In genomic region chr14:39395555-39396254, GRCh38 we compare ENCODE assay signal across 15 cellular contexts. TPM values are rescaled to one million over a fixed set of nuclear protein-coding genes. Genes with fewer than 3 reads are reported as not detected.
DNase-seq lines count a peak whose midpoint lies in the region; ATAC-seq, FAIRE-seq and TF ChIP-seq lines count a peak whose summit lies in the region.
"Had no signal": no experiment of that assay in that cellular context is flagged by ENCODE, and none has a peak within 500 bp of the region (broad histone marks: within the 10 kb centered on the region; RNA-seq: fewer than 3 reads in every experiment).

No MANE protein-coding gene starts in this region.

- H3K27ac ChIP-seq in mammary epithelial cell (ENCODE audit: insufficient read depth, low read depth, low read length) (no peak overlapping the region), breast epithelium (no peak overlapping the region), PC-3 (ENCODE audit: low read length) (no peak overlapping the region), endodermal cell (ENCODE audit: low read depth, low read length) (no peak overlapping the region)

- H3K36me3 ChIP-seq in mammary epithelial cell (ENCODE audit: insufficient read depth, low read length) (peaks cover 5% of the 10 kb centered on the region), breast epithelium (peaks cover 10% of the 10 kb centered on the region), PC-3 (ENCODE audit: low read depth, low read length) (no peaks in the 10 kb centered on the region; the same call in 1 of the 2 replicates), endodermal cell (ENCODE audit: control insufficient read depth, insufficient read depth, low read length) (peaks cover 28% of the 10 kb centered on the region)

- no peak overlapping the region for H3K4me3 Mint-ChIP-seq in endodermal cell
- H3K4me3 Mint-ChIP-seq in stimulated activated naive CD8-positive, alpha-beta T cell treated with anti-CD3 and anti-CD28 coated beads, Interleukin-15, amount 100 ng/mL, for 72 hours, result no peak overlapping the region
- no peak overlapping the region for H3K4me3 Mint-ChIP-seq in nephron progenitor cell
- H3K4me3 Mint-ChIP-seq: brain had no signal

- no peak for FAIRE-seq in RCC 7860 (lab: Jason Lieb, UNC)

- H3K9me2 ChIP-seq in PC-3 (replicated peaks; ENCODE audit: low read length), result no peaks in the 10 kb centered on the region

- H3K27ac Mint-ChIP-seq in endodermal cell, result no peak overlapping the region
- H3K27ac Mint-ChIP-seq in stimulated activated naive CD8-positive, alpha-beta T cell treated with anti-CD3 and anti-CD28 coated beads, Interleukin-15, amount 100 ng/mL, for 72 hours, result peak overlapping the region; percentile 74 to 92
- H3K27ac Mint-ChIP-seq in nephron progenitor cell, result no peak overlapping the region
- H3K27ac Mint-ChIP-seq: brain had no signal

- dilution Hi-C loops in mammary epithelial cell (cut with HindIII; ENCODE audit: low sequenced_read_pairs), result no loop called here

- H3K4me1 Mint-ChIP-seq in endodermal cell (no peaks in the 10 kb centered on the region), nephron progenitor cell (no peaks in the 10 kb centered on the region)
- H3K4me1 Mint-ChIP-seq in stimulated activated naive CD8-positive, alpha-beta T cell treated with anti-CD3 and anti-CD28 coated beads, Interleukin-15, amount 100 ng/mL, for 72 hours, result peaks cover 15% of the 10 kb centered on the region

- ATAC-seq in PC-3 (peak; percentile 87), HG03045 (IDR thresholded peaks at IDR 0.05; ENCODE audit: unreplicated experiment) (no peak)
- peak; percentile 89 for ATAC-seq in stimulated activated naive CD8-positive, alpha-beta T cell treated with anti-CD3 and anti-CD28 coated beads, Interleukin-15, amount 100 ng/mL, for 72 hours
- ATAC-seq: Right ventricle myocardium inferior had no signal

- 100% methylated on average over 2 of the region's 4 CpGs for WGBS in mammary epithelial cell (ENCODE audit: low coverage, missing lambda C conversion rate)
- WGBS in endodermal cell (ENCODE audit: insufficient coverage in 1 of 2, insufficient read length in 1 of 2), 2 experiments, result 86% methylated on average over 1 of the region's 4 CpGs; no CpG with 5 or more reads in 1 of the 2 experiments

- no peaks in the 10 kb centered on the region for H3F3A ChIP-seq in PC-3 (ENCODE audit: low read length, unreplicated experiment)

- H3K4me3 ChIP-seq in mammary epithelial cell (replicated peaks in 1 of 3; ENCODE audit: insufficient read depth in 1 of 3, low read depth in 2 of 3, low read length in 3 of 3) (no peak overlapping the region), breast epithelium (no peak overlapping the region), PC-3 (ENCODE audit: low read length) (no peak overlapping the region), endodermal cell (ENCODE audit: low read length) (no peak overlapping the region)

- no peaks in the 10 kb centered on the region for H3K9me3 ChIP-seq in mammary epithelial cell (replicated peaks; ENCODE audit: insufficient read depth, low read length)
- H3K9me3 ChIP-seq in breast epithelium, result no peaks in the 10 kb centered on the region
- no peaks in the 10 kb centered on the region for H3K9me3 ChIP-seq in PC-3 (ENCODE audit: low read length)
- H3K9me3 ChIP-seq in endodermal cell (ENCODE audit: control insufficient read depth, low read length), result no peaks in the 10 kb centered on the region

- in situ Hi-C loops in mammary epithelial cell (cut with MboI; ENCODE audit: low sequenced_read_pairs in 2 of 2), result no loop called here

- peaks cover 4% of the 10 kb centered on the region for H3K4me1 ChIP-seq in mammary epithelial cell (ENCODE audit: insufficient read depth, low read length)
- no peaks in the 10 kb centered on the region for H3K4me1 ChIP-seq in breast epithelium
- H3K4me1 ChIP-seq in PC-3 (ENCODE audit: insufficient read depth, low read length), result peaks cover 8% of the 10 kb centered on the region; the same call in 1 of the 2 replicates
- H3K4me1 ChIP-seq in endodermal cell (ENCODE audit: control insufficient read depth, insufficient read depth, low read length), result no peaks in the 10 kb centered on the region

- H3K27me3 Mint-ChIP-seq in endodermal cell (ENCODE audit: insufficient read depth) (no peaks in the 10 kb centered on the region), nephron progenitor cell (ENCODE audit: low read depth, poor library complexity) (no peaks in the 10 kb centered on the region)
- no peaks in the 10 kb centered on the region for H3K27me3 Mint-ChIP-seq in stimulated activated naive CD8-positive, alpha-beta T cell treated with anti-CD3 and anti-CD28 coated beads, Interleukin-15, amount 100 ng/mL, for 72 hours
- H3K27me3 Mint-ChIP-seq: brain had no signal

- H3K36me3 Mint-ChIP-seq in endodermal cell (ENCODE audit: low read depth) (peaks cover 15% of the 10 kb centered on the region), nephron progenitor cell (ENCODE audit: low read depth) (peaks cover 21% of the 10 kb centered on the region)

- no peak overlapping the region for H2AFZ ChIP-seq in mammary epithelial cell (ENCODE audit: low read depth, low read length)
- H2AFZ ChIP-seq in PC-3 (ENCODE audit: low read length), result no peak overlapping the region

- H3K4me2 ChIP-seq in mammary epithelial cell (ENCODE audit: insufficient read depth, low read depth, low read length), result no peak overlapping the region
- no peak overlapping the region for H3K4me2 ChIP-seq in PC-3 (ENCODE audit: low read length)

- H3K27me3 ChIP-seq in mammary epithelial cell (ENCODE audit: insufficient read depth, low read length), result no peaks in the 10 kb centered on the region
- no peaks in the 10 kb centered on the region for H3K27me3 ChIP-seq in breast epithelium
- H3K27me3 ChIP-seq in PC-3 (ENCODE audit: low read length), result no peaks in the 10 kb centered on the region
- no peaks in the 10 kb centered on the region for H3K27me3 ChIP-seq in endodermal cell (ENCODE audit: control insufficient read depth, insufficient read depth, low read length, poor library complexity, severe bottlenecking)

- intact Hi-C loops in mammary epithelial cell (cut with micrococcal nuclease) (no loop called here), breast epithelium (cut with DNase I; ENCODE audit: low total_unique reads) (no loop called here), PC-3 (cut with micrococcal nuclease) (no loop called here)

- BruUV-seq in mammary epithelial cell (replicated peaks; lab: Mats Ljungman, UMichigan) (no TSS peak), PC-3 (replicated peaks; lab: Mats Ljungman, UMichigan) (no TSS peak)

- DNase-seq in mammary epithelial cell (peak; percentile 7), breast epithelium (ENCODE audit: low spot score in 2 of 2) (no peak), PC-3 (peak; percentile 29), endodermal cell (peak; percentile 45), RCC 7860 (ENCODE audit: low spot score) (no peak), nephron progenitor cell (no peak)
- peak in 1 of 2 donors; percentile 20 for DNase-seq in stimulated activated naive CD8-positive, alpha-beta T cell treated with anti-CD3 and anti-CD28 coated beads, Interleukin-15, amount 100 ng/mL, for 72 hours
- DNase-seq: AML-193, DMS79 treated with DMSO at 0.1 percent for 48 hours, hypothalamus, NCI-H1092 treated with DMSO at 0.1 percent for 48 hours, NCI-H510A treated with DMSO at 0.1 percent for 48 hours had no signal

- POLR2A ChIA-PET in PC-3 (lab: Charles Lee; ENCODE audit: unreplicated experiment), result no interaction called here

- H4K20me1 ChIP-seq in mammary epithelial cell (ENCODE audit: insufficient read depth, low read length) (no peaks in the 10 kb centered on the region), PC-3 (ENCODE audit: low read length) (no peaks in the 10 kb centered on the region)

- CTCF ChIA-PET in mammary epithelial cell (lab: Charles Lee; ENCODE audit: low non-redundant PET), result no interaction called here
- CTCF ChIA-PET in PC-3 (lab: Charles Lee), result interaction anchor here (0.6 kb wide), 2 partner anchors 164 to 336 kb away, joined by 5 to 6 read pairs; no protein-coding TSS in a partner anchor

- TF ChIP-seq POLR2A in breast epithelium (IDR thresholded peaks at IDR 0.05), result no peak

- no peak for TF ChIP-seq CTCF in mammary epithelial cell (conservative IDR thresholded peaks at IDR 0.05 in 1 of 2, IDR thresholded peaks at IDR 0.05 in 1 of 2; ENCODE audit: extremely low read depth in 1 of 2, insufficient read depth in 1 of 2, low read depth in 1 of 2, low read length in 2 of 2)
- TF ChIP-seq CTCF in breast epithelium (IDR thresholded peaks at IDR 0.05), result no peak
- TF ChIP-seq CTCF in PC-3 (conservative IDR thresholded peaks at IDR 0.05; ENCODE audit: low read depth, low read length), result no peak
- no peak for TF ChIP-seq CTCF in endodermal cell (conservative IDR thresholded peaks at IDR 0.05)
- no peak for TF ChIP-seq CTCF in nephron progenitor cell (IDR thresholded peaks at IDR 0.05)

- no peaks in the 10 kb centered on the region for H3K79me2 ChIP-seq in mammary epithelial cell (ENCODE audit: insufficient read depth, low read length)
- H3K79me2 ChIP-seq in PC-3 (ENCODE audit: low read length), result no peaks in the 10 kb centered on the region

- H3K9me3 Mint-ChIP-seq in endodermal cell (no peaks in the 10 kb centered on the region), nephron progenitor cell (no peaks in the 10 kb centered on the region)
- H3K9me3 Mint-ChIP-seq in stimulated activated naive CD8-positive, alpha-beta T cell treated with anti-CD3 and anti-CD28 coated beads, Interleukin-15, amount 100 ng/mL, for 72 hours, result no peaks in the 10 kb centered on the region
- H3K9me3 Mint-ChIP-seq: brain had no signal

- no peak overlapping the region for H3K9ac ChIP-seq in mammary epithelial cell (ENCODE audit: insufficient read depth, low read length)
- H3K9ac ChIP-seq in PC-3 (ENCODE audit: low read length), result no peak overlapping the region
- no peak overlapping the region for H3K9ac ChIP-seq in endodermal cell (ENCODE audit: extremely low read depth, low read length, poor library complexity, severe bottlenecking)

RNA-seq across cellular contexts. Expression of gene FBXO33, which starts 36.5 kb away (rescaled TPM):
- total RNA-seq in mammary epithelial cell (10 to 100 TPM in 1 of 2 donors, 1 to 10 TPM in 1; 6.0 to 13.2 TPM), breast epithelium (10 to 100 TPM; 14.1 to 21.5 (median 15.8) TPM), PC-3 (2014; rRNA removed) (21.9 and 26.9 TPM in 2 replicates), endodermal cell (10 to 100 TPM; 10.2 to 12.8 TPM)
- polyA plus RNA-seq in mammary epithelial cell, result 6.3 TPM
- polyA minus RNA-seq in mammary epithelial cell, result 3.9 TPM
- polyA plus RNA-seq in endodermal cell (2013, experiment 1 of 2), result 9.6 TPM
- polyA plus RNA-seq in endodermal cell (2013, experiment 2 of 2), result 9.9 TPM

Comparison
In these comparisons a context has a peak if more than half of its experiments do, and no peak if none do; other contexts are left out.
1. DNase-seq: peak in mammary epithelial cell (single experiment), PC-3 (single experiment) and endodermal cell (single experiment); none in breast epithelium (0 of 2), RCC 7860 (single experiment) and nephron progenitor cell (single experiment).
2. H3K27ac Mint-ChIP-seq: peak in stimulated activated naive CD8-positive, alpha-beta T cell treated with anti-CD3 and anti-CD28 coated beads, Interleukin-15, amount 100 ng/mL, for 72 hours (2 of 2); none in endodermal cell (single experiment) and nephron progenitor cell (single experiment).